ENCODE assay signal across 3 cellular contexts in the genomic region with DNA sequence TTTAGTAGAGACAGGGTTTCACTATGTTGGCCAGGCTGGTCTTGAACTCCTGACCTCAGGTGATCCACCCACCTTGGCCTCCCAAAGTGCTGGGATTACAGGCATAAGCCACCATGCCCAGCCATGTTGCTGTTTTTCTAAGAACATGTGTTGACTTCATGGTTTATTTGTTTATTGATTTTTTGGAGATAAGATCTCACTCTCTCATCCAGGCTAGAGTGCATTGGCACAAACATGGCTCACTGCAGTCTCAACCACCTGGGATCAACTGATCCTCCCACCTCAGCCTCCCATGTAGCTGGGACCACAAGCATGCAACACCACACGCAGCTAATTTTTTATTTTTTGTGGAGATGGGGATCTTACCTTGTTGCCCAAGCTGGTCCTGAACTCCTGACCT. TPM values are rescaled to one million over a fixed set of nuclear protein-coding genes. Genes with fewer than 3 reads are reported as not detected.
"Had no signal": no experiment of that assay in that cellular context is flagged by ENCODE, and none has a peak within 500 bp of the region (broad histone marks: within the 10 kb centered on the region; RNA-seq: fewer than 3 reads in every experiment).

No MANE protein-coding gene starts in this region.

RNA-seq across cellular contexts. Expression of a gene that starts 59.3 kb away (rescaled TPM):
- total RNA-seq: HT-29, K562 had no signal
- polyA plus RNA-seq: IgD-negative memory B cell had no signal
